24 cellular contexts compared by ENCODE assay signal in the genomic region with DNA sequence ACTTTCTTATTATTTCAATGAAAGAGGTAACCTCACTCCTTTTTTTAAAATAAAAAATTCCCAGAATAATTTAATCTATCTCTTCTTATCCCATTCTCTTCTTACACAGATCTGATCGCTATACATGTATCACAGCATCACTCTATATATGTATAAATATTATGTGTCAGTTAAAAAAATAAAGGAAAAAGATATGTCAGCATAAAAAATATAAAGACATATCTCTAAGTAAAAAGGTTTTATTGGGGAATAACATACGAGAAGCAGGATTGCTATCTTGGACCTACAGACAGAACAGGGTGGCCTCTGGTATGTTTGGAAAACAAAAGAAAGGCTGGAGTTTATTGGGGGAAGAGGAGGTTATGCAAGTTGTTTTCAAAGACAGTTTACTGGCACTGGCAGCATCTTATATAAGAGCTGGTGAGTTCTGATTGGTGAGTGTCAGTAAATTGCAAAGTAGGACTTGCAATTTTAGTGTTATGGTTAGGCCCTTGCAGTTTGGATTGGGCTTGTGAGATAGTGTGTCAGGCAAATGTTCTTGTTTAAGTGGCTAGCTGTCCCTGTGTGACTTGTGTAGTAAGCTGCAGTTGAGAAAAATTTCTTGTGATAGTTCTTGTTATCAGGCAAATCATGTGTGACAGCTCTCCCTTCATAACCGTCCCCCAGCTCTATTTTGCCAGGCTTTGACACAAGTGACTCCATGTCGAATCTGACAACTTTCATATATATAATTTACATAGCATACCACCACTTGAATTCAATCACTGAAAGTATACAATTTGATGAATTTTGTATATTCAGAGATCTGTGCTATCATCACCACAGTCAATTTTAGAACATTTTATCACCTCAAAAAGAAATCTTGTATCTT.
DNase-seq lines count a peak whose midpoint lies in the region; FAIRE-seq and TF ChIP-seq lines count a peak whose summit lies in the region.
"Had no signal": no experiment of that assay in that cellular context is flagged by ENCODE, and none has a peak within 500 bp of the region (broad histone marks: within the 10 kb centered on the region; RNA-seq: fewer than 3 reads in every experiment).

No MANE protein-coding gene starts in this region.

- CTCF ChIA-PET in activated CD4-positive, alpha-beta memory T cell treated with anti-CD3 and anti-CD28 coated beads, Interleukin-2, amount 10 ng/mL, durations not matched to agents 7 days and 5 days (lab: Charles Lee): no interaction called here

- H3K4me1 ChIP-seq in cardiac muscle cell (ENCODE audit: low read depth) (peaks cover 9% of the 10 kb centered on the region), prostate gland (replicated peaks) (no peaks in the 10 kb centered on the region), vagina (peaks cover 9% of the 10 kb centered on the region)
- H3K4me1 ChIP-seq: BLaER1, pancreas had no signal

- no peak for TF ChIP-seq CTCF in cardiac muscle cell (IDR thresholded peaks at IDR 0.05; ENCODE audit: low read depth, low read length)
- TF ChIP-seq CTCF in prostate gland (IDR thresholded peaks at IDR 0.05): no peak
- no peak for TF ChIP-seq CTCF in vagina (IDR thresholded peaks at IDR 0.05)

- H3K27ac ChIP-seq in caudate nucleus (ENCODE audit: low read depth, low read length) (peak overlapping the region; percentile 32), cardiac muscle cell (peak overlapping the region; percentile 2), prostate gland (no peak overlapping the region), vagina (peak overlapping the region; percentile 52)
- H3K27ac ChIP-seq: BLaER1, pancreas had no signal

- 47% methylated on average over 4 of the region's 4 CpGs for WGBS in prostate gland

- H3K4me1 Mint-ChIP-seq in activated CD4-positive, alpha-beta memory T cell treated with anti-CD3 and anti-CD28 coated beads, Interleukin-2, amount 10 ng/mL, durations not matched to agents 7 days and 5 days: no peaks in the 10 kb centered on the region
- H3K4me1 Mint-ChIP-seq: activated CD4-positive, alpha-beta T cell treated with anti-CD3 and anti-CD28 coated beads for 36 hours; activated CD8-positive, alpha-beta memory T cell treated with anti-CD3 and anti-CD28 coated beads, Interleukin-2, amount 10 ng/mL, durations not matched to agents 7 days and 5 days; activated naive CD8-positive, alpha-beta T cell treated with anti-CD3 and anti-CD28 coated beads, Interleukin-2, amount 50 U/mL, for 24 hours; natural killer cell had no signal

- peak in 1 of 61 donors; percentile 22 for DNase-seq in caudate nucleus (lab: John Stamatoyannopoulos, UW)
- DNase-seq in cardiac muscle cell (ENCODE audit: low read depth in 1 of 2, low spot score in 1 of 2): peak in 1 of 2 donors; percentile 9
- DNase-seq in prostate gland (ENCODE audit: low spot score): peak; percentile 7
- no peak for DNase-seq in vagina (ENCODE audit: extremely low spot score in 2 of 2)
- DNase-seq in NCI-H510A (lab: John Stamatoyannopoulos, UW): no peak
- DNase-seq in activated CD4-positive, alpha-beta memory T cell treated with anti-CD3 and anti-CD28 coated beads, Interleukin-2, amount 10 ng/mL, durations not matched to agents 7 days and 5 days: no peak
- DNase-seq in HTR-8/SVneo (ENCODE audit: insufficient read length, low spot score): no peak
- DNase-seq: activated CD4-positive, alpha-beta T cell treated with anti-CD3 and anti-CD28 coated beads for 36 hours; activated CD8-positive, alpha-beta memory T cell treated with anti-CD3 and anti-CD28 coated beads, Interleukin-2, amount 10 ng/mL, durations not matched to agents 7 days and 5 days; activated naive CD8-positive, alpha-beta T cell treated with anti-CD3 and anti-CD28 coated beads, Interleukin-2, amount 50 U/mL, for 24 hours; dermis blood vessel endothelial cell; MG63; natural killer cell; NCI-H1436; NCI-H2171; NCI-H526; pancreas; stimulated activated CD4-positive, alpha-beta T cell treated with anti-CD3 and anti-CD28 coated beads, Interleukin-2, amount 100 ng/mL, for 48 hours; stimulated activated naive CD8-positive, alpha-beta T cell treated with anti-CD3 and anti-CD28 coated beads, Interleukin-15, Interleukin-2, amounts not matched to agents 100 U/mL and 50 U/mL, for 24 hours had no signal

- H3K9me3 Mint-ChIP-seq in activated CD4-positive, alpha-beta memory T cell treated with anti-CD3 and anti-CD28 coated beads, Interleukin-2, amount 10 ng/mL, durations not matched to agents 7 days and 5 days: no peaks in the 10 kb centered on the region
- H3K9me3 Mint-ChIP-seq: activated naive CD8-positive, alpha-beta T cell treated with anti-CD3 and anti-CD28 coated beads, Interleukin-2, amount 50 U/mL, for 24 hours; IgD-negative memory B cell; natural killer cell had no signal

- H3K36me3 Mint-ChIP-seq in activated CD4-positive, alpha-beta memory T cell treated with anti-CD3 and anti-CD28 coated beads, Interleukin-2, amount 10 ng/mL, durations not matched to agents 7 days and 5 days (ENCODE audit: low read depth): peaks cover 12% of the 10 kb centered on the region

- H3K4me3 Mint-ChIP-seq in activated CD4-positive, alpha-beta memory T cell treated with anti-CD3 and anti-CD28 coated beads, Interleukin-2, amount 10 ng/mL, durations not matched to agents 7 days and 5 days: no peak overlapping the region
- H3K4me3 Mint-ChIP-seq: activated CD4-positive, alpha-beta T cell treated with anti-CD3 and anti-CD28 coated beads for 36 hours; activated CD8-positive, alpha-beta memory T cell treated with anti-CD3 and anti-CD28 coated beads, Interleukin-2, amount 10 ng/mL, durations not matched to agents 7 days and 5 days; activated naive CD8-positive, alpha-beta T cell treated with anti-CD3 and anti-CD28 coated beads, Interleukin-2, amount 50 U/mL, for 24 hours; IgD-negative memory B cell; natural killer cell; type B pancreatic cell had no signal

- H3K36me3 ChIP-seq in cardiac muscle cell (no peaks in the 10 kb centered on the region), prostate gland (no peaks in the 10 kb centered on the region), vagina (peaks cover 0 to 14% of the 10 kb centered on the region in 2 donors)
- H3K36me3 ChIP-seq: MG63, pancreas had no signal

- no peak for TF ChIP-seq POLR2A in prostate gland (IDR thresholded peaks at IDR 0.05)
- no peak for TF ChIP-seq POLR2A in vagina (IDR thresholded peaks at IDR 0.05)

- FAIRE-seq in HTR-8/SVneo (lab: Jason Lieb, UNC): no peak
- FAIRE-seq: frontal cortex, pancreas had no signal

- H3K27me3 ChIP-seq in cardiac muscle cell (no peaks in the 10 kb centered on the region), prostate gland (replicated peaks; ENCODE audit: insufficient read depth) (no peaks in the 10 kb centered on the region), vagina (no peaks in the 10 kb centered on the region)
- H3K27me3 ChIP-seq: BLaER1, MG63, pancreas had no signal

- intact Hi-C loops in prostate gland (cut with DNase I) (no loop called here), vagina (cut with DNase I) (no loop called here)

- H3K4me3 ChIP-seq in cardiac muscle cell: no peak overlapping the region
- H3K4me3 ChIP-seq in prostate gland: no peak overlapping the region
- H3K4me3 ChIP-seq in vagina: no peak overlapping the region
- H3K4me3 ChIP-seq: BLaER1, MG63, pancreas, smooth muscle cell had no signal

- no peaks in the 10 kb centered on the region for H3K27me3 Mint-ChIP-seq in activated CD4-positive, alpha-beta memory T cell treated with anti-CD3 and anti-CD28 coated beads, Interleukin-2, amount 10 ng/mL, durations not matched to agents 7 days and 5 days
- H3K27me3 Mint-ChIP-seq: activated CD4-positive, alpha-beta T cell treated with anti-CD3 and anti-CD28 coated beads for 36 hours; activated CD8-positive, alpha-beta memory T cell treated with anti-CD3 and anti-CD28 coated beads, Interleukin-2, amount 10 ng/mL, durations not matched to agents 7 days and 5 days; activated naive CD8-positive, alpha-beta T cell treated with anti-CD3 and anti-CD28 coated beads, Interleukin-2, amount 50 U/mL, for 24 hours; IgD-negative memory B cell; type B pancreatic cell had no signal

- no peak overlapping the region for H3K27ac Mint-ChIP-seq in activated CD4-positive, alpha-beta memory T cell treated with anti-CD3 and anti-CD28 coated beads, Interleukin-2, amount 10 ng/mL, durations not matched to agents 7 days and 5 days
- H3K27ac Mint-ChIP-seq: activated CD4-positive, alpha-beta T cell treated with anti-CD3 and anti-CD28 coated beads for 36 hours; activated CD8-positive, alpha-beta memory T cell treated with anti-CD3 and anti-CD28 coated beads, Interleukin-2, amount 10 ng/mL, durations not matched to agents 7 days and 5 days; activated naive CD8-positive, alpha-beta T cell treated with anti-CD3 and anti-CD28 coated beads, Interleukin-2, amount 50 U/mL, for 24 hours; IgD-negative memory B cell; natural killer cell; type B pancreatic cell had no signal

- POLR2A ChIA-PET in activated CD4-positive, alpha-beta memory T cell treated with anti-CD3 and anti-CD28 coated beads, Interleukin-2, amount 10 ng/mL, durations not matched to agents 7 days and 5 days (lab: Charles Lee): no interaction called here

- H3K9me3 ChIP-seq in cardiac muscle cell (ENCODE audit: low read depth): no peaks in the 10 kb centered on the region
- no peaks in the 10 kb centered on the region for H3K9me3 ChIP-seq in prostate gland
- no peaks in the 10 kb centered on the region for H3K9me3 ChIP-seq in vagina
- H3K9me3 ChIP-seq: BLaER1, MG63, pancreas had no signal

Comparison
In these comparisons a context has a peak if more than half of its experiments do, and no peak if none do; other contexts are left out.
1. H3K27ac ChIP-seq: peak in caudate nucleus (single experiment), cardiac muscle cell (single experiment) and vagina (single experiment); none in prostate gland (0 of 2).